1 cellular context compared by ENCODE assay signal in the genomic region with DNA sequence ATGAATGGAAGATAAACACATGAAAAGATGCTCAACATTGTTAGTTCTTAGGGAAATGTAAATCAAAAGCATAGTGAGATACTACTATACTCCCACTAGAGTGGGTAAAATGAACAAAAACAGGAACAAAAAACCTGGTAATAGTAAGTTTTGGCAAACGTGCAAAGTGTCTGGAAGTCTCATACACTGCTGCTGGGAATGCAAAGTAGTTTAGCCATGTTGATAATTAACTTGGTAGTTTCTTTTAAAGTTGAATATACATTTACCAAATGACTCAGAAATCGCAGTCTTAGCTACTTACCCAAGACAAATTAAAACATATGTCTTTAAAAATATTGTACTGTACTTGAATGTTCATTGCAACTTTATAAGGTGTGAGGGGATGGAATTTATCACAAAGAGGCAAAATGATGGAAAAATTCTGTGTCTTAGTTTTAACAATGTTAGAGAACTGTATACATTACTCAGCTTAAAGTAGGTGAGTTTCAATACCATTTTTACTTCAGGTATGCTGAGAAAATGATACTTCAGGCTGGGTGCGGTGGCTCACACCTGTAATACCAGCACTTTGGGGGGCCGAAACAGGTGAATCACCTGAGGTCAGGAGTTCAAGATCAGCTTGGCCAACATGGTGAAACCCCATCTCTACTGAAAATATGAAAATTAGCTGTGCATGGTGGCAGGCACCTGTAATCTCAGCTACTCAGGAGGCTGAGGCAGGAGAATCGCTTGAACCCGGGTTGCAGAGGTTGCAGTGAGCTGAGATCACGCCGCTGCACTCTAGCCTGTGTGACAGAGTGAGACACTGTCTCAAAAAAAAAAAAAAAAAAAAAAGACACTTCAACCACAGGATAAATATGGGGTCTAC.
TF ChIP-seq lines count a peak whose summit lies in the region.

No MANE protein-coding gene starts in this region.

TF ChIP-seq in GM23338, 12 proteins besides CTCF, POLR2A, EP300 and RAD21 (continued from another document):
- TF ChIP-seq, protein P1, sequence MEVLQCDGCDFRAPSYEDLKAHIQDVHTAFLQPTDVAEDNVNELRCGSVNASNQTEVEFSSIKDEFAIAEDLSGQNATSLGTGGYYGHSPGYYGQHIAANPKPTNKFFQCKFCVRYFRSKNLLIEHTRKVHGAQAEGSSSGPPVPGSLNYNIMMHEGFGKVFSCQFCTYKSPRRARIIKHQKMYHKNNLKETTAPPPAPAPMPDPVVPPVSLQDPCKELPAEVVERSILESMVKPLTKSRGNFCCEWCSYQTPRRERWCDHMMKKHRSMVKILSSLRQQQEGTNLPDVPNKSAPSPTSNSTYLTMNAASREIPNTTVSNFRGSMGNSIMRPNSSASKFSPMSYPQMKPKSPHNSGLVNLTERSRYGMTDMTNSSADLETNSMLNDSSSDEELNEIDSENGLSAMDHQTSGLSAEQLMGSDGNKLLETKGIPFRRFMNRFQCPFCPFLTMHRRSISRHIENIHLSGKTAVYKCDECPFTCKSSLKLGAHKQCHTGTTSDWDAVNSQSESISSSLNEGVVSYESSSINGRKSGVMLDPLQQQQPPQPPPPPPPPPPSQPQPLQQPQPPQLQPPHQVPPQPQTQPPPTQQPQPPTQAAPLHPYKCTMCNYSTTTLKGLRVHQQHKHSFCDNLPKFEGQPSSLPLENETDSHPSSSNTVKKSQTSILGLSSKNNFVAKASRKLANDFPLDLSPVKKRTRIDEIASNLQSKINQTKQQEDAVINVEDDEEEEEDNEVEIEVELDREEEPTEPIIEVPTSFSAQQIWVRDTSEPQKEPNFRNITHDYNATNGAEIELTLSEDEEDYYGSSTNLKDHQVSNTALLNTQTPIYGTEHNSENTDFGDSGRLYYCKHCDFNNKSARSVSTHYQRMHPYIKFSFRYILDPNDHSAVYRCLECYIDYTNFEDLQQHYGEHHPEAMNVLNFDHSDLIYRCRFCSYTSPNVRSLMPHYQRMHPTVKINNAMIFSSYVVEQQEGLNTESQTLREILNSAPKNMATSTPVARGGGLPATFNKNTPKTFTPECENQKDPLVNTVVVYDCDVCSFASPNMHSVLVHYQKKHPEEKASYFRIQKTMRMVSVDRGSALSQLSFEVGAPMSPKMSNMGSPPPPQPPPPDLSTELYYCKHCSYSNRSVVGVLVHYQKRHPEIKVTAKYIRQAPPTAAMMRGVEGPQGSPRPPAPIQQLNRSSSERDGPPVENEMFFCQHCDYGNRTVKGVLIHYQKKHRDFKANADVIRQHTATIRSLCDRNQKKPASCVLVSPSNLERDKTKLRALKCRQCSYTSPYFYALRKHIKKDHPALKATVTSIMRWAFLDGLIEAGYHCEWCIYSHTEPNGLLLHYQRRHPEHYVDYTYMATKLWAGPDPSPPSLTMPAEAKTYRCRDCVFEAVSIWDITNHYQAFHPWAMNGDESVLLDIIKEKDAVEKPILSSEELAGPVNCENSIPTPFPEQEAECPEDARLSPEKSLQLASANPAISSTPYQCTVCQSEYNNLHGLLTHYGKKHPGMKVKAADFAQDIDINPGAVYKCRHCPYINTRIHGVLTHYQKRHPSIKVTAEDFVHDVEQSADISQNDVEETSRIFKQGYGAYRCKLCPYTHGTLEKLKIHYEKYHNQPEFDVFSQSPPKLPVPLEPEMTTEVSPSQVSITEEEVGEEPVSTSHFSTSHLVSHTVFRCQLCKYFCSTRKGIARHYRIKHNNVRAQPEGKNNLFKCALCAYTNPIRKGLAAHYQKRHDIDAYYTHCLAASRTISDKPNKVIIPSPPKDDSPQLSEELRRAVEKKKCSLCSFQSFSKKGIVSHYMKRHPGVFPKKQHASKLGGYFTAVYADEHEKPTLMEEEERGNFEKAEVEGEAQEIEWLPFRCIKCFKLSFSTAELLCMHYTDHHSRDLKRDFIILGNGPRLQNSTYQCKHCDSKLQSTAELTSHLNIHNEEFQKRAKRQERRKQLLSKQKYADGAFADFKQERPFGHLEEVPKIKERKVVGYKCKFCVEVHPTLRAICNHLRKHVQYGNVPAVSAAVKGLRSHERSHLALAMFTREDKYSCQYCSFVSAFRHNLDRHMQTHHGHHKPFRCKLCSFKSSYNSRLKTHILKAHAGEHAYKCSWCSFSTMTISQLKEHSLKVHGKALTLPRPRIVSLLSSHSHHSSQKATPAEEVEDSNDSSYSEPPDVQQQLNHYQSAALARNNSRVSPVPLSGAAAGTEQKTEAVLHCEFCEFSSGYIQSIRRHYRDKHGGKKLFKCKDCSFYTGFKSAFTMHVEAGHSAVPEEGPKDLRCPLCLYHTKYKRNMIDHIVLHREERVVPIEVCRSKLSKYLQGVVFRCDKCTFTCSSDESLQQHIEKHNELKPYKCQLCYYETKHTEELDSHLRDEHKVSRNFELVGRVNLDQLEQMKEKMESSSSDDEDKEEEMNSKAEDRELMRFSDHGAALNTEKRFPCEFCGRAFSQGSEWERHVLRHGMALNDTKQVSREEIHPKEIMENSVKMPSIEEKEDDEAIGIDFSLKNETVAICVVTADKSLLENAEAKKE (CRISPR knock-in tag; IDR thresholded peaks at IDR 0.05) = no peak
- no peak for TF ChIP-seq NANOG (IDR thresholded peaks at IDR 0.05; ENCODE audit: borderline replicate concordance)
- no peak for TF ChIP-seq JUNB (IDR thresholded peaks at IDR 0.05; ENCODE audit: unreplicated experiment)
- TF ChIP-seq POLR2AphosphoS5 (IDR thresholded peaks at IDR 0.05; ENCODE audit: low read depth) = no peak
- no peak for TF ChIP-seq CREB1 (CRISPR knock-in tag; IDR thresholded peaks at IDR 0.05; ENCODE audit: low read depth)
TF ChIP-seq in GM23338: peak in this region for 0.
